ENCODE assay signal across 10 cellular contexts in the genomic region with DNA sequence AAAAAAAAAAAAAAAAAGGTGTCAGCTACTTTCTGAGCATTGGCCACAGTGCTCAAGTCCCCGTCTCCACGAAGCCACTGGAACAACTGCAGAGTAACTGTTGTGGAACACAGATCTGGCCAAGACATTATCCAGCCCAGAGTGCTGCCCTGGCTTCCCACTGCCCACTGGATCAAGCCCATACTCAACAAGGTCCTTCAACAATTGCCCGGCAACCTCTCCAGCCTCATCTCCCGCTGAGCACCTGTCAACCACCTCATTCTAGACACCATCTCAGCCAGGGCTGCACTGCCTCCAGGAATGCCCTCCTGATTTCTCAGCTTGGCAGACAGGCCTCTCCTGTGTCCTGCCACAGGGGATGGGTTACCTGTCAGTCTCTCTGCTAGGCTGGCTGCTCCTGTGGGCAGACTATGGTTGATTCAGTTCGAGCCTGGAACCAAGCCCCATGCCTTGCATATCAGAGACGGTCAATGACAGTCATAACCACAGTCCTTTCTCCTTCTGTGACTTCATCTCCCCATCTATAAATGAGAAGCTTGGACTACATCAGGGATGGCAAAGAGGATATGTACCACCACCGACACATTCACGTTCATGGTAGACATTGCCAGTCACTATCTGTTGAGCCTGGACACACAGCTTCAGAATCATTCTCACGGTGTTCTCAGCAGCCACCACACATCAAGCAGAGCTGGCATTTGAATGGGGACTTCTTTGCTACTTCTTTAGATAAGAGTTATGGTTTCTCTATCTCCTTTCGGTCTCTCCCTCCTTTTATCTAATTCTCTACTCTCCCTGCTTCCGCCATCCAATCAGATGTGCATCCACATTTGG.
DNase-seq lines count a peak whose midpoint lies in the region; ATAC-seq and TF ChIP-seq lines count a peak whose summit lies in the region.
"Had no signal": no experiment of that assay in that cellular context is flagged by ENCODE, and none has a peak within 500 bp of the region (broad histone marks: within the 10 kb centered on the region; RNA-seq: fewer than 3 reads in every experiment).

No MANE protein-coding gene starts in this region.

- H3K27me3 Mint-ChIP-seq in CD8-positive, alpha-beta memory T cell: no peaks in the 10 kb centered on the region

- H3K9ac ChIP-seq in rectal smooth muscle tissue (ENCODE audit: low read length): no peak overlapping the region

- H3K36me3 ChIP-seq in CD8-positive, alpha-beta memory T cell (ENCODE audit: insufficient read depth, low read length): no peaks in the 10 kb centered on the region
- H3K36me3 ChIP-seq in WERI-Rb-1 (peaks cover 69% of the 10 kb centered on the region), rectal smooth muscle tissue (ENCODE audit: control insufficient read depth, insufficient read depth, low read length) (no peaks in the 10 kb centered on the region)

- intact Hi-C loops in Right ventricle myocardium inferior (cut with DNase I): loop anchor here (2.0 to 5.0 kb wide), 2 partner anchors 60 to 75 kb away; a partner anchor contains a TSS

- no peak for DNase-seq in CD8-positive, alpha-beta memory T cell
- DNase-seq in WERI-Rb-1: no peak
- peak; percentile 68 for DNase-seq in Right ventricle myocardium inferior (ENCODE audit: missing footprints)
- DNase-seq in cerebellum (ENCODE audit: low spot score): no peak
- DNase-seq: DMS 273 treated with DMSO at 0.1 percent for 48 hours had no signal

- H3K27ac ChIP-seq in CD8-positive, alpha-beta memory T cell (ENCODE audit: low read depth, low read length): no peak overlapping the region
- H3K27ac ChIP-seq in WERI-Rb-1 (0 out of 2 replicates have a peak overlapping the region, but pooled peaks have one; percentile 10), rectal smooth muscle tissue (ENCODE audit: low read depth, low read length) (peak overlapping the region; percentile 82)

- H3K4me1 Mint-ChIP-seq in CD8-positive, alpha-beta memory T cell: peaks cover 29 to 38% (median 38%) of the 10 kb centered on the region in 3 donors

- CTCF ChIA-PET in CD8-positive, alpha-beta memory T cell (lab: Charles Lee): no interaction called here

- peaks cover 0 to 35% (median 13%) of the 10 kb centered on the region in 3 donors for H3K36me3 Mint-ChIP-seq in CD8-positive, alpha-beta memory T cell

- H3K27me3 ChIP-seq in CD8-positive, alpha-beta memory T cell (ENCODE audit: insufficient read depth, low read length, poor library complexity, severe bottlenecking): no peaks in the 10 kb centered on the region
- no peaks in the 10 kb centered on the region for H3K27me3 ChIP-seq in WERI-Rb-1 (ENCODE audit: insufficient read depth, low read depth, severe bottlenecking)
- H3K27me3 ChIP-seq in rectal smooth muscle tissue (ENCODE audit: control insufficient read depth, insufficient read depth, low read length): no peaks in the 10 kb centered on the region

- H3K4me3 Mint-ChIP-seq in CD8-positive, alpha-beta memory T cell: no peak overlapping the region

- H3K4me1 ChIP-seq in CD8-positive, alpha-beta memory T cell (ENCODE audit: insufficient read depth, low read length): peaks cover 55% of the 10 kb centered on the region
- H3K4me1 ChIP-seq in rectal smooth muscle tissue (ENCODE audit: control insufficient read depth, insufficient read depth, low read length): peaks cover 61% of the 10 kb centered on the region

- peak overlapping the region in 7 of 8 donors; percentile 24 to 83 (median 60) for H3K27ac Mint-ChIP-seq in CD8-positive, alpha-beta memory T cell

- no peaks in the 10 kb centered on the region for H3K9me3 Mint-ChIP-seq in CD8-positive, alpha-beta memory T cell

- POLR2A ChIA-PET in CD8-positive, alpha-beta memory T cell (lab: Charles Lee): no interaction called here

- H3K4me3 ChIP-seq in CD8-positive, alpha-beta memory T cell (ENCODE audit: low read length): no peak overlapping the region
- H3K4me3 ChIP-seq in WERI-Rb-1 (ENCODE audit: low read depth, low read length) (no peak overlapping the region), rectal smooth muscle tissue (ENCODE audit: low read length) (no peak overlapping the region)
- H3K4me3 ChIP-seq: mucosa of descending colon had no signal

- TF ChIP-seq CTCF in WERI-Rb-1 (IDR thresholded peaks at IDR 0.05; ENCODE audit: low read depth, low read length): no peak

- H3K9me3 ChIP-seq in CD8-positive, alpha-beta memory T cell (ENCODE audit: low read length): no peaks in the 10 kb centered on the region
- H3K9me3 ChIP-seq in WERI-Rb-1 (ENCODE audit: severe bottlenecking): no peaks in the 10 kb centered on the region
- H3K9me3 ChIP-seq: mucosa of descending colon had no signal

- ATAC-seq in Right ventricle myocardium inferior (peak; percentile 68), HG03045 (IDR thresholded peaks at IDR 0.05; ENCODE audit: unreplicated experiment) (no peak), GM19328 (IDR thresholded peaks at IDR 0.05; ENCODE audit: unreplicated experiment) (no peak), HG03139 (IDR thresholded peaks at IDR 0.05; ENCODE audit: unreplicated experiment) (no peak)
